8 cellular contexts compared by ENCODE assay signal in the genomic region with DNA sequence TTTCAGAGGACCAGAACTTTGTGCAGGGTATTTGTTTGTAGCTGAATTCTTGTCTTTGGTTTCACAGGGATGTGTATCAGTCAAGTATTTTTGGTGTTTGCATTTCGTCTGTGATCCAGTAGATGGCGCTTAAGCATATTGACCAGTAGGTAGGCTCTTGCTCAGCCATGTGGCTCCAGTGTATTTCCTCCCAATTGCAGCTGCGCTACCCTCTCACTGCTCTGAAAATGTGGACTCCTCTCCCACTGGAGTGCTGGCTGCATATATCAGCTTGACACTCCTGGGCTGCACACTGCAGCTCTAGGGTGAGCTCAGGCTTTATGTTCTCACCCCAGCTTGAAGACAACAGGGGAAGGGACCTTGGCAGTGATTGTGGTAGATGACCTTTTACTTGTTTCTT.
DNase-seq lines count a peak whose midpoint lies in the region; TF ChIP-seq lines count a peak whose summit lies in the region.

No MANE protein-coding gene starts in this region.

- 10% methylated on average over 3 of the region's 3 CpGs for WGBS in hepatocyte (ENCODE audit: low lambda C conversion rate, missing lambda C conversion rate)

- CTCF ChIA-PET in A673 (lab: Charles Lee) = interaction anchor here (1.4 kb wide), 1 partner anchor 89 kb away, joined by 4 read pairs; no protein-coding TSS in a partner anchor
- CTCF ChIA-PET in activated naive CD4-positive, alpha-beta T cell treated with anti-CD3 and anti-CD28 coated beads, Interleukin-2, amount 10 ng/mL, durations not matched to agents 7 days and 5 days (lab: Charles Lee) = no interaction called here

- H3K36me3 ChIP-seq in A673 (ENCODE audit: insufficient read depth, low read length, poor library complexity, severe bottlenecking) (no peaks in the 10 kb centered on the region), hepatocyte (replicated peaks; ENCODE audit: insufficient read depth, low read depth) (no peaks in the 10 kb centered on the region)

- H3K9me3 ChIP-seq in A673 (ENCODE audit: low read depth, low read length, poor library complexity, severe bottlenecking) (no peaks in the 10 kb centered on the region), hepatocyte (ENCODE audit: low read depth) (no peaks in the 10 kb centered on the region)

- no peaks in the 10 kb centered on the region for H4K20me1 ChIP-seq in hepatocyte (ENCODE audit: insufficient read depth, poor library complexity, severe bottlenecking)

- no peaks in the 10 kb centered on the region for H3K79me2 ChIP-seq in hepatocyte

- no peaks in the 10 kb centered on the region for H3K36me3 Mint-ChIP-seq in HFFc6 (ENCODE audit: low read depth)
- H3K36me3 Mint-ChIP-seq in activated naive CD4-positive, alpha-beta T cell treated with anti-CD3 and anti-CD28 coated beads, Interleukin-2, amount 10 ng/mL, durations not matched to agents 7 days and 5 days = no peaks in the 10 kb centered on the region

- no peaks in the 10 kb centered on the region for H3K4me1 ChIP-seq in A673 (ENCODE audit: insufficient read depth, low read length, poor library complexity, severe bottlenecking)
- H3K4me1 ChIP-seq in hepatocyte (ENCODE audit: insufficient read depth) = no peaks in the 10 kb centered on the region

- H3K27me3 Mint-ChIP-seq in HFFc6 (ENCODE audit: insufficient read depth) = peaks cover 3% of the 10 kb centered on the region
- no peaks in the 10 kb centered on the region for H3K27me3 Mint-ChIP-seq in activated naive CD4-positive, alpha-beta T cell treated with anti-CD3 and anti-CD28 coated beads, Interleukin-2, amount 10 ng/mL, durations not matched to agents 7 days and 5 days

- H3K27ac ChIP-seq in A673 (ENCODE audit: low read depth, low read length, poor library complexity, severe bottlenecking) (no peak overlapping the region), hepatocyte (no peak overlapping the region)

- H3K27me3 ChIP-seq in A673 (replicated peaks; ENCODE audit: insufficient read depth, low read depth, low read length, poor library complexity) = no peaks in the 10 kb centered on the region
- no peaks in the 10 kb centered on the region for H3K27me3 ChIP-seq in hepatocyte

- TF ChIP-seq CTCF in A673 (conservative IDR thresholded peaks at IDR 0.05; ENCODE audit: low read depth, low read length) (peak; percentile 77), GM12875 (IDR thresholded peaks at IDR 0.05; ENCODE audit: borderline replicate concordance, insufficient read depth, low read depth, low read length) (peak; percentile 64), HFFc6 (IDR thresholded peaks at IDR 0.05) (peak; percentile 82), hepatocyte (IDR thresholded peaks at IDR 0.05; ENCODE audit: poor library complexity) (peak; percentile 55)

- peaks cover 14% of the 10 kb centered on the region; the same call in 1 of the 2 replicates for H3K4me1 Mint-ChIP-seq in HFFc6 (ENCODE audit: low read depth)
- no peaks in the 10 kb centered on the region for H3K4me1 Mint-ChIP-seq in activated naive CD4-positive, alpha-beta T cell treated with anti-CD3 and anti-CD28 coated beads, Interleukin-2, amount 10 ng/mL, durations not matched to agents 7 days and 5 days

- H3K4me2 ChIP-seq in hepatocyte = no peak overlapping the region

- POLR2A ChIA-PET in A673 (lab: Charles Lee; ENCODE audit: low non-redundant PET) = no interaction called here

- H3K4me3 Mint-ChIP-seq in HFFc6 = no peak overlapping the region
- no peak overlapping the region for H3K4me3 Mint-ChIP-seq in activated naive CD4-positive, alpha-beta T cell treated with anti-CD3 and anti-CD28 coated beads, Interleukin-2, amount 10 ng/mL, durations not matched to agents 7 days and 5 days

- H2AFZ ChIP-seq in hepatocyte = no peak overlapping the region

- H3K9me2 ChIP-seq in hepatocyte (replicated peaks; ENCODE audit: insufficient read depth) = no peaks in the 10 kb centered on the region

- H3K27ac Mint-ChIP-seq in HFFc6 = no peak overlapping the region
- H3K27ac Mint-ChIP-seq in activated naive CD4-positive, alpha-beta T cell treated with anti-CD3 and anti-CD28 coated beads, Interleukin-2, amount 10 ng/mL, durations not matched to agents 7 days and 5 days = no peak overlapping the region

- H3K4me3 ChIP-seq in A673 (ENCODE audit: low read depth, low read length, poor library complexity, severe bottlenecking) (no peak overlapping the region), GM12875 (ENCODE audit: low read depth, low read length) (no peak overlapping the region), hepatocyte (no peak overlapping the region)

- peak; percentile 80 for DNase-seq in A673 (ENCODE audit: low spot score)
- peak; percentile 58 for DNase-seq in HFFc6
- peak; percentile 45 for DNase-seq in LoVo (ENCODE audit: low spot score)
- peak; percentile 11 for DNase-seq in SKM-1 (lab: John Stamatoyannopoulos, UW; ENCODE audit: unreplicated experiment)
- peak; percentile 61 for DNase-seq in hepatocyte (ENCODE audit: low spot score)
- no peak for DNase-seq in OCI-M2 (lab: John Stamatoyannopoulos, UW; ENCODE audit: unreplicated experiment)
- DNase-seq in activated naive CD4-positive, alpha-beta T cell treated with anti-CD3 and anti-CD28 coated beads, Interleukin-2, amount 10 ng/mL, durations not matched to agents 7 days and 5 days = no peak

- no TSS peak for BruUV-seq in A673 (replicated peaks; lab: Mats Ljungman, UMichigan)

- intact Hi-C loops in A673 (cut with micrococcal nuclease; ENCODE audit: unreplicated experiment) = loop anchor here (10.0 kb wide), 2 partner anchors 362 to 1262 kb away; partner anchors contain the start of gene ALCAM

- H3K9me3 Mint-ChIP-seq in HFFc6 = no peaks in the 10 kb centered on the region
- peaks cover 2% of the 10 kb centered on the region for H3K9me3 Mint-ChIP-seq in activated naive CD4-positive, alpha-beta T cell treated with anti-CD3 and anti-CD28 coated beads, Interleukin-2, amount 10 ng/mL, durations not matched to agents 7 days and 5 days

Comparison
In these comparisons a context has a peak if more than half of its experiments do, and no peak if none do; other contexts are left out.
1. DNase-seq: peak in A673 (single experiment), HFFc6 (single experiment), LoVo (single experiment), SKM-1 (single experiment) and hepatocyte (single experiment); none in OCI-M2 (single experiment) and activated naive CD4-positive, alpha-beta T cell treated with anti-CD3 and anti-CD28 coated beads, Interleukin-2, amount 10 ng/mL, durations not matched to agents 7 days and 5 days (single experiment).
2. Peak in every context shown above with its lines, with median percentiles within 50 percentile points of each other: CTCF ChIP-seq.